In genomic region chr5:179534431-179534830, GRCh38 we compare ENCODE assay signal across 12 cellular contexts. TPM values are rescaled to one million over a fixed set of nuclear protein-coding genes. Genes with fewer than 3 reads are reported as not detected.
A peak's percentile ranks its signal among the peaks of the same experiment; 100 is the strongest.
DNase-seq lines count a peak whose midpoint lies in the region; ATAC-seq and TF ChIP-seq lines count a peak whose summit lies in the region.
"Had no signal": no experiment of that assay in that cellular context is flagged by ENCODE, and none has a peak within 500 bp of the region (broad histone marks: within the 10 kb centered on the region; RNA-seq: fewer than 3 reads in every experiment).

No MANE protein-coding gene starts in this region.

- no peaks in the 10 kb centered on the region for H3K4me1 ChIP-seq in right lobe of liver

- H3K9me3 ChIP-seq in right lobe of liver = no peaks in the 10 kb centered on the region

- H3K4me3 ChIP-seq in right lobe of liver = peak overlapping the region in 2 of 3 donors; percentile 16 to 21
- H3K4me3 ChIP-seq: SK-N-MC, skin epidermis had no signal

- no peak for TF ChIP-seq POLR2A in right lobe of liver (IDR thresholded peaks at IDR 0.05)

- 41% methylated on average over 9 of the region's 12 CpGs for WGBS in right lobe of liver (ENCODE audit: insufficient coverage, low coverage, low lambda C conversion rate, missing lambda C conversion rate)

- no peaks in the 10 kb centered on the region for H3K36me3 ChIP-seq in right lobe of liver

- peak; percentile 54 for ATAC-seq in GM18502 (IDR thresholded peaks at IDR 0.05; ENCODE audit: poor library complexity, unreplicated experiment)
- ATAC-seq in GM21360 (IDR thresholded peaks at IDR 0.05; ENCODE audit: unreplicated experiment) = peak; percentile 47
- ATAC-seq in right lobe of liver = peak; percentile 66 to 79 (median 75)

- no peak overlapping the region for H3K27ac ChIP-seq in right lobe of liver
- H3K27ac ChIP-seq: SK-N-MC, skin epidermis had no signal

- TF ChIP-seq CTCF in right lobe of liver (IDR thresholded peaks at IDR 0.05) = no peak

- DNase-seq in HuH-7 (ENCODE audit: low spot score) (peak; percentile 61), right lobe of liver (peak in 1 of 3 donors; percentile 29), SHP77 (lab: John Stamatoyannopoulos, UW) (no peak), dermis blood vessel endothelial cell (no peak), NCI-H526 treated with DMSO at 0.1 percent for 48 hours (lab: John Stamatoyannopoulos, UW) (no peak)
- no peak for DNase-seq in activated CD4-positive, CD25-positive, alpha-beta regulatory T cell treated with anti-CD3 and anti-CD28 coated beads, Interleukin-2, amount 50 U/mL, for 72 hours
- DNase-seq: cortex of kidney, NCI-H446 treated with DMSO at 0.1 percent for 48 hours had no signal

- intact Hi-C loops in right lobe of liver (cut with DNase I) = no loop called here

- H3K27me3 ChIP-seq in right lobe of liver = no peaks in the 10 kb centered on the region

RNA-seq across cellular contexts. Expression of gene RUFY1, which starts 15.9 kb away (rescaled TPM):
- total RNA-seq in right lobe of liver (10 to 100 TPM; 17.6 to 24.2 (median 19.5) TPM), dermis blood vessel endothelial cell (65.9 and 67.8 TPM in 2 replicates)
